Comparison of ENCODE assay signal across 1 cellular context in genomic region chr9:96344458-96345180, GRCh38.
TF ChIP-seq lines count a peak whose summit lies in the region.

No MANE protein-coding gene starts in this region.

TF ChIP-seq in IMR-90, 13 proteins besides CTCF, POLR2A, EP300 and RAD21 (continued from another document):
- TF ChIP-seq NFE2L2 (IDR thresholded peaks at IDR 0.05; ENCODE audit: low read depth, low read length) (no peak), MXI1 (IDR thresholded peaks at IDR 0.05; ENCODE audit: borderline replicate concordance, low read depth, low read length) (no peak), USF2 (IDR thresholded peaks at IDR 0.05; ENCODE audit: low read depth, low read length) (peak; percentile 79)
TF ChIP-seq in IMR-90: peak in this region for 1.
